ENCODE assay signal across 10 cellular contexts in genomic region chr10:119401671-119402395, GRCh38.
DNase-seq lines count a peak whose midpoint lies in the region; ATAC-seq and TF ChIP-seq lines count a peak whose summit lies in the region.
"Had no signal": no experiment of that assay in that cellular context is flagged by ENCODE, and none has a peak within 500 bp of the region (broad histone marks: within the 10 kb centered on the region; RNA-seq: fewer than 3 reads in every experiment).

No MANE protein-coding gene starts in this region.

- no peaks in the 10 kb centered on the region for H3K36me3 Mint-ChIP-seq in brain
- H3K36me3 Mint-ChIP-seq: activated naive CD4-positive, alpha-beta T cell treated with anti-CD3 and anti-CD28 coated beads, Interleukin-2, amount 50 U/mL, for 72 hours had no signal

- 57% methylated on average over 13 of the region's 14 CpGs for WGBS in suprapubic skin

- no peak overlapping the region for H3K4me3 Mint-ChIP-seq in brain

- peaks cover 20% of the 10 kb centered on the region for H3K4me1 Mint-ChIP-seq in brain

- H3K9me3 ChIP-seq in suprapubic skin: no peaks in the 10 kb centered on the region

- no peak overlapping the region for H3K4me3 ChIP-seq in suprapubic skin

- no peak for TF ChIP-seq POLR2A in suprapubic skin (IDR thresholded peaks at IDR 0.05)

- peak overlapping the region in 3 of 5 experiments; percentile 22 to 71 (median 62) for H3K27ac Mint-ChIP-seq in brain

- DNase-seq in HT1080 (ENCODE audit: low read depth): peak; percentile 98
- peak; percentile 69 for DNase-seq in kidney glomerular epithelial cell (lab: John Stamatoyannopoulos, UW)
- DNase-seq in suprapubic skin (ENCODE audit: low spot score in 2 of 2): peak; percentile 87 to 90
- DNase-seq in NCI-H774 (lab: John Stamatoyannopoulos, UW): no peak
- no peak for DNase-seq in NCI-H1436 (lab: John Stamatoyannopoulos, UW)
- DNase-seq: NCI-H187 treated with DMSO at 0.1 percent for 48 hours had no signal

- no peak for TF ChIP-seq EP300 in suprapubic skin (IDR thresholded peaks at IDR 0.05)

- ATAC-seq in GM18520 (IDR thresholded peaks at IDR 0.05; ENCODE audit: unreplicated experiment): no peak
- ATAC-seq in HG03520 (IDR thresholded peaks at IDR 0.05; ENCODE audit: unreplicated experiment): no peak

- peak overlapping the region; percentile 52 for H3K27ac ChIP-seq in suprapubic skin

- H3K27me3 ChIP-seq in suprapubic skin: no peaks in the 10 kb centered on the region

- no peaks in the 10 kb centered on the region for H3K27me3 Mint-ChIP-seq in brain

- TF ChIP-seq CTCF in brain (conservative IDR thresholded peaks at IDR 0.05) (no peak), suprapubic skin (IDR thresholded peaks at IDR 0.05) (no peak)

- peaks cover 13% of the 10 kb centered on the region for H3K4me1 ChIP-seq in suprapubic skin

- H3K36me3 ChIP-seq in suprapubic skin: no peaks in the 10 kb centered on the region

- peaks cover 0 to 2% (median 0%) of the 10 kb centered on the region in 5 experiments for H3K9me3 Mint-ChIP-seq in brain
- H3K9me3 Mint-ChIP-seq: activated naive CD4-positive, alpha-beta T cell treated with anti-CD3 and anti-CD28 coated beads, Interleukin-2, amount 50 U/mL, for 72 hours had no signal

Comparison
In these comparisons a context has a peak if more than half of its experiments do, and no peak if none do; other contexts are left out.
1. DNase-seq: peak in HT1080 (single experiment), kidney glomerular epithelial cell (single experiment) and suprapubic skin (2 of 2); none in NCI-H774 (single experiment) and NCI-H1436 (single experiment).